Comparison of ENCODE assay signal across 8 cellular contexts in genomic region chr4:48831532-48832015, GRCh38. TPM values are rescaled to one million over a fixed set of nuclear protein-coding genes. Genes with fewer than 3 reads are reported as not detected.
DNase-seq lines count a peak whose midpoint lies in the region; ATAC-seq and TF ChIP-seq lines count a peak whose summit lies in the region.

No MANE protein-coding gene starts in this region.

- no peak for ATAC-seq in IMR-90 (ENCODE audit: low read depth)

- H3K4me3 ChIP-seq in IMR-90 (ENCODE audit: insufficient read depth, low read depth, low read length) (peak overlapping the region; percentile 76), suprapubic skin (peak overlapping the region; percentile 92)

- TF ChIP-seq CTCF in IMR-90 (conservative IDR thresholded peaks at IDR 0.05; ENCODE audit: low read depth, low read length) (no peak), suprapubic skin (IDR thresholded peaks at IDR 0.05) (no peak), GM13976 (IDR thresholded peaks at IDR 0.05; ENCODE audit: borderline replicate concordance, control extremely low read depth, extremely low read depth, insufficient read depth, missing control alignments) (no peak)

- TF ChIP-seq POLR2A in IMR-90 (IDR thresholded peaks at IDR 0.05; ENCODE audit: low read depth, low read length) (no peak), suprapubic skin (IDR thresholded peaks at IDR 0.05) (no peak)

- H3K9ac ChIP-seq in IMR-90 (ENCODE audit: low read depth, low read length), result peak overlapping the region; percentile 99

- H3K9me1 ChIP-seq in IMR-90 (ENCODE audit: insufficient read depth, low read length), result peaks cover 4% of the 10 kb centered on the region; the same call in 1 of the 2 replicates

- peak overlapping the region; percentile 88 for H3K4me2 ChIP-seq in IMR-90 (ENCODE audit: low read depth, low read length)

- DNase-seq in EH (ENCODE audit: low read depth), result peak; percentile 26
- peak; percentile 16 for DNase-seq in IMR-90
- DNase-seq in kidney glomerular epithelial cell (lab: John Stamatoyannopoulos, UW), result peak; percentile 56
- no peak for DNase-seq in suprapubic skin (ENCODE audit: low spot score in 2 of 2)
- DNase-seq in GM13976 (ENCODE audit: low spot score), result no peak
- DNase-seq in 8988T, result no peak
- no peak for DNase-seq in ecto neural progenitor cell (ENCODE audit: low spot score)

- H2BK5ac ChIP-seq in IMR-90 (ENCODE audit: low read depth, low read length, poor library complexity, severe bottlenecking), result peak overlapping the region; percentile 93

- peak overlapping the region; percentile 98 for H4K91ac ChIP-seq in IMR-90 (ENCODE audit: insufficient read depth, low read depth, low read length)

- no CpG with 5 or more reads among the region's 10 CpGs for WGBS in IMR-90 (ENCODE audit: extremely low coverage in 2 of 2, insufficient read length in 1 of 2), 2 experiments
- WGBS in adipose tissue, 3 donors, result 0 to 1% (median 0%) methylated on average over 10 of the region's 10 CpGs
- WGBS in suprapubic skin, result 0% methylated on average over 8 of the region's 10 CpGs

- peaks cover 21% of the 10 kb centered on the region for H3K36me3 ChIP-seq in IMR-90 (ENCODE audit: control insufficient read depth, insufficient read depth, low read length)
- peaks cover 31% of the 10 kb centered on the region for H3K36me3 ChIP-seq in suprapubic skin

- H2AK5ac ChIP-seq in IMR-90 (ENCODE audit: low read depth, low read length), result peak overlapping the region; percentile 89

- CTCF ChIA-PET in IMR-90 (lab: Yijun Ruan, JAX), result no interaction called here

- no peak overlapping the region for H2BK20ac ChIP-seq in IMR-90 (ENCODE audit: low read depth, low read length)

- intact Hi-C loops in IMR-90 (cut with micrococcal nuclease), result loop anchor here (1.0 to 5.0 kb wide), 3 partner anchors 51 to 259 kb away; partner anchors contain the start of gene FRYL

- H2AK9ac ChIP-seq in IMR-90 (replicated peaks; ENCODE audit: low read depth, low read length, poor library complexity), result peak overlapping the region; percentile 94

- H3K14ac ChIP-seq in IMR-90 (replicated peaks; ENCODE audit: low read depth, low read length), result peak overlapping the region; percentile 98

- TF ChIP-seq EP300 in suprapubic skin (IDR thresholded peaks at IDR 0.05), result no peak

- peak overlapping the region; percentile 94 for H3K23ac ChIP-seq in IMR-90 (ENCODE audit: low read depth, low read length)

- H3K4ac ChIP-seq in IMR-90 (ENCODE audit: low read depth, low read length), result peak overlapping the region; percentile 99

- H3K27me3 ChIP-seq in IMR-90 (ENCODE audit: control insufficient read depth, insufficient read depth, low read length) (no peaks in the 10 kb centered on the region), suprapubic skin (no peaks in the 10 kb centered on the region)

- no peaks in the 10 kb centered on the region for H4K20me1 ChIP-seq in IMR-90 (ENCODE audit: insufficient read depth, low read length)

- peak overlapping the region; percentile 88 for H2BK120ac ChIP-seq in IMR-90 (ENCODE audit: low read depth, low read length)

- no peak for TF ChIP-seq RAD21 in IMR-90 (IDR thresholded peaks at IDR 0.05; ENCODE audit: low read length)

- peak overlapping the region; percentile 96 to 100 for H4K8ac ChIP-seq in IMR-90 (ENCODE audit: low read depth in 2 of 2, low read length in 2 of 2)

- H3K18ac ChIP-seq in IMR-90 (ENCODE audit: low read depth, low read length), result peak overlapping the region; percentile 83

- POLR2A ChIA-PET in IMR-90 (lab: Charles Lee; ENCODE audit: unreplicated experiment), result no interaction called here

- H3K9me3 ChIP-seq in IMR-90 (ENCODE audit: control insufficient read depth, insufficient read depth, low read length), result no peaks in the 10 kb centered on the region
- no peaks in the 10 kb centered on the region for H3K9me3 ChIP-seq in suprapubic skin

- H3K27ac ChIP-seq in IMR-90 (ENCODE audit: insufficient read depth, low read length) (peak overlapping the region; percentile 98), adipose tissue (ENCODE audit: low read depth, low read length) (peak overlapping the region; percentile 89), suprapubic skin (peak overlapping the region; percentile 94)

- H2BK15ac ChIP-seq in IMR-90 (ENCODE audit: low read depth, low read length), result peak overlapping the region; percentile 46; the same call in 2 of the 3 replicates

- H3K4me1 ChIP-seq in IMR-90 (ENCODE audit: control insufficient read depth, insufficient read depth, low read length) (no peaks in the 10 kb centered on the region), suprapubic skin (peaks cover 17% of the 10 kb centered on the region)

- peak overlapping the region; percentile 92 for H3K56ac ChIP-seq in IMR-90 (ENCODE audit: extremely low read depth, insufficient read depth, low read length)

- in situ Hi-C loops in IMR-90 (cut with MboI; ENCODE audit: low sequenced_read_pairs), result loop anchor here (25.0 kb wide), 2 partner anchors 94 to 244 kb away; no protein-coding TSS in a partner anchor
- in situ Hi-C loops in GM13976 (cut with MboI; ENCODE audit: low sequenced_read_pairs, unreplicated experiment), result no loop called here

- peaks cover 6 to 34% of the 10 kb centered on the region in 2 experiments; a peak in 3 of 4 replicates for H3K79me1 ChIP-seq in IMR-90 (ENCODE audit: low read depth in 1 of 2, low read length in 2 of 2)

- H4K5ac ChIP-seq in IMR-90 (ENCODE audit: low read depth, low read length), result peak overlapping the region; percentile 90

- peak overlapping the region; percentile 98 for H2AFZ ChIP-seq in IMR-90 (replicated peaks; ENCODE audit: low read length, poor library complexity)

- dilution Hi-C loops in IMR-90 (cut with HindIII; ENCODE audit: low sequenced_read_pairs, unreplicated experiment), result no loop called here

- BruUV-seq in IMR-90 (replicated peaks; lab: Mats Ljungman, UMichigan), result TSS peak; percentile 83

TF ChIP-seq in IMR-90, 13 proteins besides CTCF, POLR2A, EP300 and RAD21:
- TF ChIP-seq FOS (IDR thresholded peaks at IDR 0.05; ENCODE audit: low read depth, low read length) (no peak), MAFK (IDR thresholded peaks at IDR 0.05; ENCODE audit: low read depth, low read length) (no peak), NFE2L2 (IDR thresholded peaks at IDR 0.05; ENCODE audit: low read depth, low read length) (no peak), BHLHE40 (IDR thresholded peaks at IDR 0.05; ENCODE audit: low read depth, low read length) (no peak), RCOR1 (IDR thresholded peaks at IDR 0.05; ENCODE audit: insufficient replicate concordance, low read length) (no peak), USF2 (IDR thresholded peaks at IDR 0.05; ENCODE audit: low read depth, low read length) (no peak), ELK1 (IDR thresholded peaks at IDR 0.05; ENCODE audit: borderline replicate concordance, low read depth, low read length) (no peak), MAZ (IDR thresholded peaks at IDR 0.05; ENCODE audit: borderline replicate concordance, low read depth, low read length) (no peak), SMC3 (IDR thresholded peaks at IDR 0.05; ENCODE audit: low read depth, low read length) (no peak), CHD1 (IDR thresholded peaks at IDR 0.05; ENCODE audit: low read depth, low read length) (no peak), CEBPB (IDR thresholded peaks at IDR 0.05; ENCODE audit: low read depth, low read length) (no peak), MXI1 (IDR thresholded peaks at IDR 0.05; ENCODE audit: borderline replicate concordance, low read depth, low read length) (no peak), RFX5 (IDR thresholded peaks at IDR 0.05; ENCODE audit: low read depth, low read length) (no peak)
TF ChIP-seq in IMR-90: peak in this region for 0.

RNA-seq across cellular contexts. Expression of gene OCIAD1, which starts 0.7 kb away (rescaled TPM):
- 86.9 and 106 TPM in 2 replicates for total RNA-seq in IMR-90 (2012; rRNA removed)
- 84.3 and 112 TPM in 2 replicates for polyA plus RNA-seq in IMR-90 (2012; rRNA removed)
- polyA plus RNA-seq in IMR-90 (2012; cell fraction: cytosol; rRNA removed), result 71.7 and 77.1 TPM in 2 replicates
- polyA plus RNA-seq in IMR-90 (2012; cell fraction: nucleus; rRNA removed; ENCODE audit: low replicate concordance), result 24.6 and 64.2 TPM in 2 replicates
- polyA plus RNA-seq in adipose tissue, result 100 to 1,000 TPM in 1 of 3 donors, 10 to 100 TPM in 2; 70.5 to 107 (median 91.9) TPM
- total RNA-seq in suprapubic skin, result 100 to 1,000 TPM in 1 of 4 donors, 10 to 100 TPM in 3; 86.2 to 104 (median 92.9) TPM

RNA-seq across cellular contexts. Expression of gene FRYL, which starts 51.5 kb away (rescaled TPM):
- 77.4 and 82.2 TPM in 2 replicates for total RNA-seq in IMR-90 (2012; rRNA removed)
- 7.7 and 9.9 TPM in 2 replicates for polyA plus RNA-seq in IMR-90 (2012; rRNA removed)
- 2.1 TPM in 2 replicates for polyA plus RNA-seq in IMR-90 (2012; cell fraction: cytosol; rRNA removed)
- 4.4 and 32.2 TPM in 2 replicates for polyA plus RNA-seq in IMR-90 (2012; cell fraction: nucleus; rRNA removed; ENCODE audit: low replicate concordance)
- 10 to 100 TPM in 2 of 3 donors, 1 to 10 TPM in 1; 9.8 to 15.9 (median 13.8) TPM for polyA plus RNA-seq in adipose tissue
- total RNA-seq in suprapubic skin, result 100 to 1,000 TPM in 1 of 4 donors, 10 to 100 TPM in 3; 48.4 to 168 (median 73.5) TPM

Comparison
In these comparisons a context has a peak if more than half of its experiments do, and no peak if none do; other contexts are left out.
1. DNase-seq: peak in EH (single experiment), IMR-90 (single experiment) and kidney glomerular epithelial cell (single experiment); none in suprapubic skin (0 of 2), GM13976 (single experiment), 8988T (single experiment) and ecto neural progenitor cell (single experiment).
2. Peak in every context shown above with its lines, with median percentiles within 50 percentile points of each other: H3K27ac ChIP-seq.